ENCODE assay signal across 25 cellular contexts in the genomic region with DNA sequence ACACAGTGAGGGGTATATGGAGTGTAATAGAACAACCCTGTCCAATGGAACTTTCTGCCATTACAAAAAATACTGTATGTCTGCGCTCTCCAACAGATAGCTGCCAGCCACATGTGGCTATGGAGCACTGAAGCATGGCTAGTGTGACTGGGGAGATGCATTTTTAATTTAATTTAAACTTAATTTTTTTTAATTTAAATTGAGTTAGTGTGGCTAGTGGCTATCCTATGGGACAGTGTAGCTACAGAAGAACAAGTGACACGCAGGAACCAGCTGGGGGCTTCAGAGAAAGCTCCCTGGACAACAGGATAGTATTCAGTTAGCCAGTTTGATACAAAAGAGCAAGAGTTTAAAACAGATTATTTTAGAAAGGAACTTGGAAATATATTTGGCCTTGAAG.
"Had no signal": no experiment of that assay in that cellular context is flagged by ENCODE, and none has a peak within 500 bp of the region (broad histone marks: within the 10 kb centered on the region; RNA-seq: fewer than 3 reads in every experiment).

No MANE protein-coding gene starts in this region.

- H3K79me2 ChIP-seq: hepatocyte had no signal

- H3K4me2 ChIP-seq: hepatocyte had no signal

- H3K27ac ChIP-seq: colonic mucosa, coronary artery, dorsolateral prefrontal cortex, epithelial cell of prostate, esophagus muscularis mucosa, esophagus squamous epithelium, foreskin keratinocyte, gastrocnemius medialis, gastroesophageal sphincter, heart left ventricle, heart right ventricle, hepatocyte had no signal

- H3K4me1 ChIP-seq: colonic mucosa, esophagus muscularis mucosa, esophagus squamous epithelium, foreskin keratinocyte, gastrocnemius medialis, gastroesophageal sphincter, heart left ventricle, heart right ventricle had no signal

- H2AFZ ChIP-seq: hepatocyte had no signal

- H3K9me3 ChIP-seq: colonic mucosa, esophagus muscularis mucosa, gastrocnemius medialis, gastroesophageal sphincter had no signal

- ATAC-seq: effector memory CD8-positive, alpha-beta T cell; esophagus mucosa; foreskin keratinocyte; gastrocnemius medialis; gastroesophageal sphincter; heart left ventricle; heart right ventricle had no signal

- H3K36me3 ChIP-seq: colonic mucosa, esophagus muscularis mucosa, esophagus squamous epithelium, gastrocnemius medialis had no signal

- H3K4me3 ChIP-seq: colonic mucosa, coronary artery, dorsolateral prefrontal cortex, esophagus muscularis mucosa, esophagus squamous epithelium, gastrocnemius medialis, gastroesophageal sphincter, heart left ventricle, heart right ventricle, hepatocyte had no signal

- DNase-seq: colonic mucosa; cortex of kidney; dermis blood vessel endothelial cell; dorsolateral prefrontal cortex; effector CD4-positive, alpha-beta T cell; effector CD8-positive, alpha-beta T cell; effector memory CD4-positive, alpha-beta T cell; effector memory CD8-positive, alpha-beta T cell; endodermal cell; erythroblast; esophagus squamous epithelium; foreskin fibroblast; foreskin keratinocyte; foreskin melanocyte; gastrocnemius medialis; glutamatergic neuron; head of caudate nucleus; heart left ventricle; heart right ventricle had no signal

- H3K27me3 ChIP-seq: colonic mucosa, dorsolateral prefrontal cortex, esophagus muscularis mucosa, esophagus squamous epithelium, gastrocnemius medialis, gastroesophageal sphincter, heart left ventricle, heart right ventricle, hepatocyte had no signal
